In genomic region chr17:76458580-76459490, GRCh38 we compare ENCODE assay signal across 9 cellular contexts. TPM values are rescaled to one million over a fixed set of nuclear protein-coding genes. Genes with fewer than 3 reads are reported as not detected.
DNase-seq lines count a peak whose midpoint lies in the region; ATAC-seq and TF ChIP-seq lines count a peak whose summit lies in the region.
"Had no signal": no experiment of that assay in that cellular context is flagged by ENCODE, and none has a peak within 500 bp of the region (broad histone marks: within the 10 kb centered on the region; RNA-seq: fewer than 3 reads in every experiment).

No MANE protein-coding gene starts in this region.

- H3K36me3 Mint-ChIP-seq in stimulated activated effector memory CD8-positive, alpha-beta T cell treated with anti-CD3 and anti-CD28 coated beads, Interleukin-12 subunit alpha, Interleukin-12 subunit beta, amount 100 ng/mL, for 72 hours = no peaks in the 10 kb centered on the region

- peak; percentile 68 for TF ChIP-seq CTCF in cardiac muscle cell (IDR thresholded peaks at IDR 0.05; ENCODE audit: low read depth, low read length)

- no peaks in the 10 kb centered on the region for H3K9me3 Mint-ChIP-seq in stimulated activated effector memory CD8-positive, alpha-beta T cell treated with anti-CD3 and anti-CD28 coated beads, Interleukin-12 subunit alpha, Interleukin-12 subunit beta, amount 100 ng/mL, for 72 hours

- H3K4me1 Mint-ChIP-seq in stimulated activated effector memory CD8-positive, alpha-beta T cell treated with anti-CD3 and anti-CD28 coated beads, Interleukin-12 subunit alpha, Interleukin-12 subunit beta, amount 100 ng/mL, for 72 hours = no peaks in the 10 kb centered on the region

- no peak overlapping the region for H3K27ac ChIP-seq in cardiac muscle cell
- H3K27ac ChIP-seq: thoracic aorta had no signal

- ATAC-seq in SK-N-SH treated with all-trans-retinoic acid at 6 μM for 48 hours = peak; percentile 88
- peak; percentile 44 for ATAC-seq in stimulated activated effector memory CD8-positive, alpha-beta T cell treated with anti-CD3 and anti-CD28 coated beads, Interleukin-12 subunit alpha, Interleukin-12 subunit beta, amount 100 ng/mL, for 72 hours
- ATAC-seq in GM21786 (IDR thresholded peaks at IDR 0.05; ENCODE audit: unreplicated experiment) = no peak
- ATAC-seq in GM21381 (IDR thresholded peaks at IDR 0.05; ENCODE audit: unreplicated experiment) = no peak
- no peak for ATAC-seq in HG03280 (IDR thresholded peaks at IDR 0.05; ENCODE audit: unreplicated experiment)

- H3K9me3 ChIP-seq in cardiac muscle cell (ENCODE audit: low read depth) = no peaks in the 10 kb centered on the region
- H3K9me3 ChIP-seq: thoracic aorta had no signal

- no peak overlapping the region for H3K4me3 ChIP-seq in cardiac muscle cell
- H3K4me3 ChIP-seq: thoracic aorta had no signal

- DNase-seq in DMS 273 (lab: John Stamatoyannopoulos, UW; ENCODE audit: unreplicated experiment) (peak; percentile 78), HT-29 (ENCODE audit: low spot score) (peak; percentile 71), cardiac muscle cell (ENCODE audit: low read depth in 1 of 2, low spot score in 1 of 2) (peak; percentile 69 to 86)
- DNase-seq in stimulated activated effector memory CD8-positive, alpha-beta T cell treated with anti-CD3 and anti-CD28 coated beads, Interleukin-12 subunit alpha, Interleukin-12 subunit beta, amount 100 ng/mL, for 72 hours (ENCODE audit: low spot score in 2 of 2) = no peak

- H3K27me3 ChIP-seq in cardiac muscle cell = no peaks in the 10 kb centered on the region

- H3K4me1 ChIP-seq in cardiac muscle cell (ENCODE audit: low read depth) = no peaks in the 10 kb centered on the region

- no peak overlapping the region for H3K4me3 Mint-ChIP-seq in stimulated activated effector memory CD8-positive, alpha-beta T cell treated with anti-CD3 and anti-CD28 coated beads, Interleukin-12 subunit alpha, Interleukin-12 subunit beta, amount 100 ng/mL, for 72 hours

- H3K36me3 ChIP-seq in cardiac muscle cell = no peaks in the 10 kb centered on the region
- H3K36me3 ChIP-seq: thoracic aorta had no signal

- no peak overlapping the region for H3K27ac Mint-ChIP-seq in stimulated activated effector memory CD8-positive, alpha-beta T cell treated with anti-CD3 and anti-CD28 coated beads, Interleukin-12 subunit alpha, Interleukin-12 subunit beta, amount 100 ng/mL, for 72 hours

TF ChIP-seq in SK-N-SH treated with all-trans-retinoic acid at 6 μM for 48 hours, 23 proteins besides CTCF, POLR2A, EP300 and RAD21:
- no peak for TF ChIP-seq ZFP30 (CRISPR knock-in tag; IDR thresholded peaks at IDR 0.05)
- no peak for TF ChIP-seq PATZ1 (CRISPR knock-in tag; IDR thresholded peaks at IDR 0.05; ENCODE audit: borderline replicate concordance)
- no peak for TF ChIP-seq POU6F1 (CRISPR knock-in tag; IDR thresholded peaks at IDR 0.05; ENCODE audit: borderline replicate concordance, low read depth)
- no peak for TF ChIP-seq ZNF565 (CRISPR knock-in tag; conservative IDR thresholded peaks at IDR 0.05; ENCODE audit: low read depth)
- no peak for TF ChIP-seq ESRRG (CRISPR knock-in tag; IDR thresholded peaks at IDR 0.05)
- no peak for TF ChIP-seq GLIS3 (CRISPR knock-in tag; IDR thresholded peaks at IDR 0.05)
- no peak for TF ChIP-seq ZFP3 (CRISPR knock-in tag; IDR thresholded peaks at IDR 0.05)
- TF ChIP-seq ZNF70 (CRISPR knock-in tag; IDR thresholded peaks at IDR 0.05) = no peak
- TF ChIP-seq SNAI2 (CRISPR knock-in tag; IDR thresholded peaks at IDR 0.05) = no peak
- no peak for TF ChIP-seq CSDC2 (CRISPR knock-in tag; IDR thresholded peaks at IDR 0.05)
- no peak for TF ChIP-seq OSR1 (CRISPR knock-in tag; IDR thresholded peaks at IDR 0.05)
- TF ChIP-seq, protein P1, sequence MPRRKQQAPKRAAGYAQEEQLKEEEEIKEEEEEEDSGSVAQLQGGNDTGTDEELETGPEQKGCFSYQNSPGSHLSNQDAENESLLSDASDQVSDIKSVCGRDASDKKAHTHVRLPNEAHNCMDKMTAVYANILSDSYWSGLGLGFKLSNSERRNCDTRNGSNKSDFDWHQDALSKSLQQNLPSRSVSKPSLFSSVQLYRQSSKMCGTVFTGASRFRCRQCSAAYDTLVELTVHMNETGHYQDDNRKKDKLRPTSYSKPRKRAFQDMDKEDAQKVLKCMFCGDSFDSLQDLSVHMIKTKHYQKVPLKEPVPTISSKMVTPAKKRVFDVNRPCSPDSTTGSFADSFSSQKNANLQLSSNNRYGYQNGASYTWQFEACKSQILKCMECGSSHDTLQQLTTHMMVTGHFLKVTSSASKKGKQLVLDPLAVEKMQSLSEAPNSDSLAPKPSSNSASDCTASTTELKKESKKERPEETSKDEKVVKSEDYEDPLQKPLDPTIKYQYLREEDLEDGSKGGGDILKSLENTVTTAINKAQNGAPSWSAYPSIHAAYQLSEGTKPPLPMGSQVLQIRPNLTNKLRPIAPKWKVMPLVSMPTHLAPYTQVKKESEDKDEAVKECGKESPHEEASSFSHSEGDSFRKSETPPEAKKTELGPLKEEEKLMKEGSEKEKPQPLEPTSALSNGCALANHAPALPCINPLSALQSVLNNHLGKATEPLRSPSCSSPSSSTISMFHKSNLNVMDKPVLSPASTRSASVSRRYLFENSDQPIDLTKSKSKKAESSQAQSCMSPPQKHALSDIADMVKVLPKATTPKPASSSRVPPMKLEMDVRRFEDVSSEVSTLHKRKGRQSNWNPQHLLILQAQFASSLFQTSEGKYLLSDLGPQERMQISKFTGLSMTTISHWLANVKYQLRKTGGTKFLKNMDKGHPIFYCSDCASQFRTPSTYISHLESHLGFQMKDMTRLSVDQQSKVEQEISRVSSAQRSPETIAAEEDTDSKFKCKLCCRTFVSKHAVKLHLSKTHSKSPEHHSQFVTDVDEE (CRISPR knock-in tag; IDR thresholded peaks at IDR 0.05) = no peak
TF ChIP-seq in SK-N-SH treated with all-trans-retinoic acid at 6 μM for 48 hours: peak in this region for 0.

RNA-seq across cellular contexts. Expression of gene UBE2O, which starts 5.9 kb away (rescaled TPM):
- 22.4 and 24.4 TPM in 2 replicates for total RNA-seq in HT-29 (2014; rRNA removed; shearing (Covaris generic))
- 44.9 and 62.6 TPM in 2 replicates for total RNA-seq in cardiac muscle cell
- polyA plus RNA-seq in cardiac muscle cell = 28.5 and 31.9 TPM in 2 replicates

RNA-seq across cellular contexts. Expression of gene AANAT, which starts 8.6 kb away (rescaled TPM):
- total RNA-seq in HT-29 (2014; rRNA removed; shearing (Covaris generic)) = not detected in 2 replicates
- 0.28 and 0.33 TPM in 2 replicates for total RNA-seq in cardiac muscle cell
- 2.1 TPM in 1 of 2 replicates, not detected in the other for polyA plus RNA-seq in cardiac muscle cell
- total RNA-seq: thoracic aorta had no signal

RNA-seq across cellular contexts. Expression of gene RHBDF2, which starts 42.4 kb away (rescaled TPM):
- 42.0 and 46.5 TPM in 2 replicates for total RNA-seq in HT-29 (2014; rRNA removed; shearing (Covaris generic))
- 6.8 and 18.7 TPM in 2 replicates for total RNA-seq in cardiac muscle cell
- polyA plus RNA-seq in cardiac muscle cell = 8.7 and 9.5 TPM in 2 replicates

Comparison
In these comparisons a context has a peak if more than half of its experiments do, and no peak if none do; other contexts are left out.
1. DNase-seq: peak in DMS 273 (single experiment), HT-29 (single experiment) and cardiac muscle cell (2 of 2); none in stimulated activated effector memory CD8-positive, alpha-beta T cell treated with anti-CD3 and anti-CD28 coated beads, Interleukin-12 subunit alpha, Interleukin-12 subunit beta, amount 100 ng/mL, for 72 hours (0 of 2).
2. ATAC-seq: peak in SK-N-SH treated with all-trans-retinoic acid at 6 μM for 48 hours (single experiment) and stimulated activated effector memory CD8-positive, alpha-beta T cell treated with anti-CD3 and anti-CD28 coated beads, Interleukin-12 subunit alpha, Interleukin-12 subunit beta, amount 100 ng/mL, for 72 hours (single experiment); none in GM21786 (single experiment), GM21381 (single experiment) and HG03280 (single experiment).